1 cellular context compared by ENCODE assay signal in genomic region chr10:79065091-79065551, GRCh38.
TF ChIP-seq lines count a peak whose summit lies in the region.

No MANE protein-coding gene starts in this region.

TF ChIP-seq in IMR-90, 13 proteins besides CTCF, POLR2A, EP300 and RAD21:
- TF ChIP-seq CHD1 (IDR thresholded peaks at IDR 0.05; ENCODE audit: low read depth, low read length), result no peak
- no peak for TF ChIP-seq ELK1 (IDR thresholded peaks at IDR 0.05; ENCODE audit: borderline replicate concordance, low read depth, low read length)
- TF ChIP-seq RFX5 (IDR thresholded peaks at IDR 0.05; ENCODE audit: low read depth, low read length), result no peak
- TF ChIP-seq SMC3 (IDR thresholded peaks at IDR 0.05; ENCODE audit: low read depth, low read length), result no peak
- TF ChIP-seq FOS (IDR thresholded peaks at IDR 0.05; ENCODE audit: low read depth, low read length), result no peak
- TF ChIP-seq BHLHE40 (IDR thresholded peaks at IDR 0.05; ENCODE audit: low read depth, low read length), result no peak
- no peak for TF ChIP-seq CEBPB (IDR thresholded peaks at IDR 0.05; ENCODE audit: low read depth, low read length)
- no peak for TF ChIP-seq MAFK (IDR thresholded peaks at IDR 0.05; ENCODE audit: low read depth, low read length)
- no peak for TF ChIP-seq USF2 (IDR thresholded peaks at IDR 0.05; ENCODE audit: low read depth, low read length)
- TF ChIP-seq MXI1 (IDR thresholded peaks at IDR 0.05; ENCODE audit: borderline replicate concordance, low read depth, low read length), result no peak
- TF ChIP-seq NFE2L2 (IDR thresholded peaks at IDR 0.05; ENCODE audit: low read depth, low read length), result no peak
- TF ChIP-seq RCOR1 (IDR thresholded peaks at IDR 0.05; ENCODE audit: insufficient replicate concordance, low read length), result no peak
- no peak for TF ChIP-seq MAZ (IDR thresholded peaks at IDR 0.05; ENCODE audit: borderline replicate concordance, low read depth, low read length)
